ENCODE assay signal across 8 cellular contexts in genomic region chr4:53366301-53366716, GRCh38. TPM values are rescaled to one million over a fixed set of nuclear protein-coding genes. Genes with fewer than 3 reads are reported as not detected.
A peak's percentile ranks its signal among the peaks of the same experiment; 100 is the strongest.
DNase-seq lines count a peak whose midpoint lies in the region; ATAC-seq and TF ChIP-seq lines count a peak whose summit lies in the region.

No MANE protein-coding gene starts in this region.

- H3K27me3 Mint-ChIP-seq in CD8-positive, alpha-beta memory T cell: peaks cover 18 to 21% of the 10 kb centered on the region in 2 donors
- peaks cover 11% of the 10 kb centered on the region for H3K27me3 Mint-ChIP-seq in activated naive CD8-positive, alpha-beta T cell treated with anti-CD3 and anti-CD28 coated beads, Interleukin-2, amount 50 U/mL, for 24 hours
- H3K27me3 Mint-ChIP-seq in memory B cell: peaks cover 15% of the 10 kb centered on the region

- CTCF ChIA-PET in CD8-positive, alpha-beta memory T cell (lab: Charles Lee): interaction anchor here (1.5 kb wide), 1 partner anchor 14 kb away, joined by 5 read pairs; no protein-coding TSS in a partner anchor

- peak overlapping the region; percentile 85 for H3K27ac ChIP-seq in CD8-positive, alpha-beta memory T cell (ENCODE audit: low read depth, low read length)
- H3K27ac ChIP-seq in foreskin keratinocyte: no peak overlapping the region

- no peaks in the 10 kb centered on the region for H3K36me3 ChIP-seq in CD8-positive, alpha-beta memory T cell (ENCODE audit: insufficient read depth, low read length)

- ATAC-seq in HG02571 (IDR thresholded peaks at IDR 0.05; ENCODE audit: unreplicated experiment) (peak; percentile 10), memory B cell (ENCODE audit: low read depth) (peak; percentile 12), foreskin keratinocyte (no peak), GM19467 (IDR thresholded peaks at IDR 0.05; ENCODE audit: unreplicated experiment) (no peak), HG02763 (IDR thresholded peaks at IDR 0.05; ENCODE audit: unreplicated experiment) (no peak)
- peak; percentile 11 for ATAC-seq in activated naive CD8-positive, alpha-beta T cell treated with anti-CD3 and anti-CD28 coated beads, Interleukin-2, amount 50 U/mL, for 24 hours

- POLR2A ChIA-PET in CD8-positive, alpha-beta memory T cell (lab: Charles Lee): interaction anchor here (1.3 kb wide), 1 partner anchor 12 kb away, joined by 6 read pairs; the partner anchor contains the start of gene FIP1L1

- peak overlapping the region; percentile 85 for H3K4me3 ChIP-seq in CD8-positive, alpha-beta memory T cell (ENCODE audit: low read length)

- H3K27ac Mint-ChIP-seq in CD8-positive, alpha-beta memory T cell: peak overlapping the region; percentile 94 to 99 (median 97)
- H3K27ac Mint-ChIP-seq in activated naive CD8-positive, alpha-beta T cell treated with anti-CD3 and anti-CD28 coated beads, Interleukin-2, amount 50 U/mL, for 24 hours: peak overlapping the region; percentile 96
- peak overlapping the region; percentile 95 for H3K27ac Mint-ChIP-seq in memory B cell

- H3K9me3 Mint-ChIP-seq in CD8-positive, alpha-beta memory T cell: peaks cover 0 to 1% (median 0%) of the 10 kb centered on the region in 5 donors
- H3K9me3 Mint-ChIP-seq in activated naive CD8-positive, alpha-beta T cell treated with anti-CD3 and anti-CD28 coated beads, Interleukin-2, amount 50 U/mL, for 24 hours: no peaks in the 10 kb centered on the region
- no peaks in the 10 kb centered on the region for H3K9me3 Mint-ChIP-seq in memory B cell

- H3K4me1 ChIP-seq in CD8-positive, alpha-beta memory T cell (ENCODE audit: insufficient read depth, low read length): peaks cover 32% of the 10 kb centered on the region
- peaks cover 3% of the 10 kb centered on the region for H3K4me1 ChIP-seq in foreskin keratinocyte

- peak overlapping the region; percentile 96 to 99 (median 97) for H3K4me3 Mint-ChIP-seq in CD8-positive, alpha-beta memory T cell
- H3K4me3 Mint-ChIP-seq in activated naive CD8-positive, alpha-beta T cell treated with anti-CD3 and anti-CD28 coated beads, Interleukin-2, amount 50 U/mL, for 24 hours: peak overlapping the region; percentile 97
- H3K4me3 Mint-ChIP-seq in memory B cell: peak overlapping the region; percentile 94

- H3K36me3 Mint-ChIP-seq in CD8-positive, alpha-beta memory T cell: peaks cover 5 to 12% (median 5%) of the 10 kb centered on the region in 3 donors
- H3K36me3 Mint-ChIP-seq in activated naive CD8-positive, alpha-beta T cell treated with anti-CD3 and anti-CD28 coated beads, Interleukin-2, amount 50 U/mL, for 24 hours (ENCODE audit: low read depth): peaks cover 11% of the 10 kb centered on the region
- no peaks in the 10 kb centered on the region for H3K36me3 Mint-ChIP-seq in memory B cell

- H3K9me3 ChIP-seq in CD8-positive, alpha-beta memory T cell (ENCODE audit: low read length): no peaks in the 10 kb centered on the region

- no peak for DNase-seq in CD8-positive, alpha-beta memory T cell
- DNase-seq in activated naive CD8-positive, alpha-beta T cell treated with anti-CD3 and anti-CD28 coated beads, Interleukin-2, amount 50 U/mL, for 24 hours: no peak
- DNase-seq in memory B cell (ENCODE audit: low spot score in 2 of 2): no peak
- no peak for DNase-seq in foreskin keratinocyte
- DNase-seq in NCI-H526 (lab: John Stamatoyannopoulos, UW): no peak

- no peak for TF ChIP-seq CTCF in foreskin keratinocyte (conservative IDR thresholded peaks at IDR 0.05)

- H3K4me1 Mint-ChIP-seq in CD8-positive, alpha-beta memory T cell: peaks cover 43 to 57% (median 55%) of the 10 kb centered on the region in 3 donors
- peaks cover 40% of the 10 kb centered on the region for H3K4me1 Mint-ChIP-seq in activated naive CD8-positive, alpha-beta T cell treated with anti-CD3 and anti-CD28 coated beads, Interleukin-2, amount 50 U/mL, for 24 hours
- peaks cover 24% of the 10 kb centered on the region for H3K4me1 Mint-ChIP-seq in memory B cell

- peaks cover 4% of the 10 kb centered on the region for H3K27me3 ChIP-seq in CD8-positive, alpha-beta memory T cell (ENCODE audit: insufficient read depth, low read length, poor library complexity, severe bottlenecking)
- H3K27me3 ChIP-seq in foreskin keratinocyte: no peaks in the 10 kb centered on the region

RNA-seq across cellular contexts. Expression of gene SCFD2, which starts 0.4 kb away (rescaled TPM):
- total RNA-seq in CD8-positive, alpha-beta memory T cell: 10 to 100 TPM; 25.7 to 29.1 TPM
- 18.1 TPM for polyA plus RNA-seq in CD8-positive, alpha-beta memory T cell
- total RNA-seq in foreskin keratinocyte: 15.0 and 16.7 TPM in 2 replicates
- polyA plus RNA-seq in foreskin keratinocyte: 6.3 and 8.1 TPM in 2 replicates

RNA-seq across cellular contexts. Expression of gene FIP1L1, which starts 11.1 kb away (rescaled TPM):
- total RNA-seq in CD8-positive, alpha-beta memory T cell: 10 to 100 TPM; 72.8 to 74.5 TPM
- 65.2 TPM for polyA plus RNA-seq in CD8-positive, alpha-beta memory T cell
- total RNA-seq in foreskin keratinocyte: 65.6 and 68.8 TPM in 2 replicates
- polyA plus RNA-seq in foreskin keratinocyte: 35.2 and 43.9 TPM in 2 replicates

Comparison
In these comparisons a context has a peak if more than half of its experiments do, and no peak if none do; other contexts are left out.
1. ATAC-seq: peak in HG02571 (single experiment), activated naive CD8-positive, alpha-beta T cell treated with anti-CD3 and anti-CD28 coated beads, Interleukin-2, amount 50 U/mL, for 24 hours (single experiment) and memory B cell (single experiment); none in foreskin keratinocyte (single experiment), GM19467 (single experiment) and HG02763 (single experiment).
2. Peak in every context shown above with its lines, with median percentiles within 50 percentile points of each other: H3K27ac Mint-ChIP-seq and H3K4me3 Mint-ChIP-seq.